Comparison of ENCODE assay signal across 18 cellular contexts in the genomic region with DNA sequence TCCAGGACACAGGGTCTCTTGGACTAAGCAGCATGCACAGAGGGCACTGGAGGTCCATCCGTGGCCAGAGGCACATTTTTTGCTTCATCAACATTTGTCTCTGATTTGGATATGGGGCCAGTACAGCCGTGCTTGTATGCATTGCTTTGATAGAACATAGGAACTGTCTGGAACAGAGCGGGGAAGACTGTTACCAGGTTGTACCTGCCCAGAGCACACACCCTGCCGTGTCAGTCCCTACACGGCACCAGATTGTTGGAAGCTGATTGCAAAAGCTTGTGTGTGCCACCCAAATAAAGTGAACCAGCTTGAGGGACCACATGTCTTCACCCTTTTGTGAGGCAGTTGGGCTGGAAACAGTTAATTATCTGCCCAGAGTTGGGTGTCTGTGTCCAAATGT. TPM values are rescaled to one million over a fixed set of nuclear protein-coding genes. Genes with fewer than 3 reads are reported as not detected.
A peak's percentile ranks its signal among the peaks of the same experiment; 100 is the strongest.
DNase-seq lines count a peak whose midpoint lies in the region; ATAC-seq and TF ChIP-seq lines count a peak whose summit lies in the region.
"Had no signal": no experiment of that assay in that cellular context is flagged by ENCODE, and none has a peak within 500 bp of the region (broad histone marks: within the 10 kb centered on the region; RNA-seq: fewer than 3 reads in every experiment).

No MANE protein-coding gene starts in this region.

- H3K4me1 ChIP-seq in naive thymus-derived CD4-positive, alpha-beta T cell (ENCODE audit: control insufficient read depth in 2 of 2, insufficient read depth in 2 of 2, low read length in 2 of 2): peaks cover 32 to 60% of the 10 kb centered on the region in 2 donors
- H3K4me1 ChIP-seq in prostate gland (replicated peaks): no peaks in the 10 kb centered on the region

- 47% methylated on average over 5 of the region's 5 CpGs for WGBS in prostate gland

- H3K4me3 ChIP-seq in naive thymus-derived CD4-positive, alpha-beta T cell (ENCODE audit: low read length): no peak overlapping the region
- H3K4me3 ChIP-seq in prostate gland: no peak overlapping the region

- H3K27ac ChIP-seq in epithelial cell of prostate (peak overlapping the region; percentile 21), prostate gland (peak overlapping the region in 1 of 2 donors; percentile 16)
- no peak overlapping the region for H3K27ac ChIP-seq in naive thymus-derived CD4-positive, alpha-beta T cell (ENCODE audit: low read depth, low read length)
- H3K27ac ChIP-seq: HL-60 had no signal

- no peaks in the 10 kb centered on the region for H3K9me3 ChIP-seq in naive thymus-derived CD4-positive, alpha-beta T cell (ENCODE audit: control insufficient read depth in 2 of 3, low read length in 3 of 3)
- no peaks in the 10 kb centered on the region for H3K9me3 ChIP-seq in prostate gland

- H3K9me3 Mint-ChIP-seq in naive thymus-derived CD4-positive, alpha-beta T cell: peaks cover 0 to 3% (median 0%) of the 10 kb centered on the region in 11 donors
- H3K9me3 Mint-ChIP-seq: activated CD4-positive, alpha-beta memory T cell treated with anti-CD3 and anti-CD28 coated beads for 36 hours; activated T-cell treated with anti-CD3 and anti-CD28 coated beads, Interleukin-2, amount 50 U/mL, for 72 hours had no signal

- no peak for TF ChIP-seq POLR2A in prostate gland (IDR thresholded peaks at IDR 0.05)

- intact Hi-C loops in left ventricle myocardium superior (cut with micrococcal nuclease): no loop called here
- intact Hi-C loops in Right ventricle myocardium inferior (cut with DNase I): no loop called here
- intact Hi-C loops in naive thymus-derived CD4-positive, alpha-beta T cell (cut with micrococcal nuclease): loop anchor here in 1 of 2 donors (2.0 kb wide), 1 partner anchor 14 kb away; no protein-coding TSS in a partner anchor
- intact Hi-C loops in prostate gland (cut with DNase I): loop anchor here (10.0 kb wide), 1 partner anchor 180 kb away; a partner anchor contains a TSS

- peaks cover 12 to 47% (median 29%) of the 10 kb centered on the region in 3 experiments for H3K36me3 ChIP-seq in naive thymus-derived CD4-positive, alpha-beta T cell (ENCODE audit: control insufficient read depth in 2 of 3, insufficient read depth in 3 of 3, low read length in 3 of 3)
- peaks cover 0 to 5% of the 10 kb centered on the region in 2 donors for H3K36me3 ChIP-seq in prostate gland

- H3K36me3 Mint-ChIP-seq in naive thymus-derived CD4-positive, alpha-beta T cell: peaks cover 8 to 40% (median 36%) of the 10 kb centered on the region in 5 donors

- peak; percentile 17 for ATAC-seq in left ventricle myocardium superior
- no peak for ATAC-seq in Right ventricle myocardium inferior
- ATAC-seq in naive thymus-derived CD4-positive, alpha-beta T cell: peak; percentile 1
- ATAC-seq in GM19395 (IDR thresholded peaks at IDR 0.05; ENCODE audit: unreplicated experiment): no peak
- ATAC-seq in GM21529 (IDR thresholded peaks at IDR 0.05; ENCODE audit: unreplicated experiment): no peak
- ATAC-seq: Panc1 had no signal

- peaks cover 41 to 93% (median 91%) of the 10 kb centered on the region in 7 donors for H3K4me1 Mint-ChIP-seq in naive thymus-derived CD4-positive, alpha-beta T cell

- H3K27me3 ChIP-seq in naive thymus-derived CD4-positive, alpha-beta T cell (ENCODE audit: control insufficient read depth in 2 of 2, insufficient read depth in 2 of 2, low read length in 2 of 2): no peaks in the 10 kb centered on the region
- no peaks in the 10 kb centered on the region for H3K27me3 ChIP-seq in prostate gland (replicated peaks; ENCODE audit: insufficient read depth)

- no peak for DNase-seq in left ventricle myocardium superior
- no peak for DNase-seq in Right ventricle myocardium inferior (ENCODE audit: missing footprints)
- no peak for DNase-seq in epithelial cell of prostate (ENCODE audit: low read depth, low spot score)
- no peak for DNase-seq in naive thymus-derived CD4-positive, alpha-beta T cell
- no peak for DNase-seq in RKO (ENCODE audit: low spot score)
- no peak for DNase-seq in prostate gland (ENCODE audit: low spot score)
- DNase-seq: activated CD4-positive, alpha-beta memory T cell treated with anti-CD3 and anti-CD28 coated beads for 36 hours; activated T-cell treated with anti-CD3 and anti-CD28 coated beads, Interleukin-2, amount 50 U/mL, for 72 hours; amniotic stem cell; KG1; mesendoderm; NCI-H1092 treated with DMSO at 0.1 percent for 48 hours; NCI-H82; nucleus accumbens had no signal

- H3K4me3 Mint-ChIP-seq in naive thymus-derived CD4-positive, alpha-beta T cell: peak overlapping the region in 7 of 10 donors; percentile 33 to 81 (median 65)
- H3K4me3 Mint-ChIP-seq: activated CD4-positive, alpha-beta memory T cell treated with anti-CD3 and anti-CD28 coated beads for 36 hours had no signal

- CTCF ChIA-PET in naive thymus-derived CD4-positive, alpha-beta T cell (lab: Charles Lee): interaction anchor here (1.2 to 1.5 kb wide), 2 partner anchors 9 to 505 kb away, joined by 4 to 5 read pairs; no protein-coding TSS in a partner anchor

- TF ChIP-seq CTCF in prostate gland (IDR thresholded peaks at IDR 0.05): no peak

- H3K27me3 Mint-ChIP-seq in naive thymus-derived CD4-positive, alpha-beta T cell: no peaks in the 10 kb centered on the region
- H3K27me3 Mint-ChIP-seq: activated CD4-positive, alpha-beta memory T cell treated with anti-CD3 and anti-CD28 coated beads for 36 hours had no signal

- POLR2A ChIA-PET in naive thymus-derived CD4-positive, alpha-beta T cell (lab: Charles Lee): interaction anchor here (0.7 to 0.9 kb wide), 2 partner anchors 11 to 24 kb away, joined by 3 read pairs; no protein-coding TSS in a partner anchor

- H3K27ac Mint-ChIP-seq in naive thymus-derived CD4-positive, alpha-beta T cell: peak overlapping the region in 6 of 9 donors; percentile 40 to 87 (median 78)
- H3K27ac Mint-ChIP-seq: activated CD4-positive, alpha-beta memory T cell treated with anti-CD3 and anti-CD28 coated beads for 36 hours had no signal

RNA-seq across cellular contexts. Expression of a gene that starts 21.0 kb away (rescaled TPM):
- 17.7 TPM for total RNA-seq in left ventricle myocardium superior
- 18.9 TPM for total RNA-seq in Right ventricle myocardium inferior
- total RNA-seq in naive thymus-derived CD4-positive, alpha-beta T cell: 100 to 1,000 TPM in 4 of 5 experiments, 10 to 100 TPM in 1; 21.0 to 142 (median 132) TPM
- 10 to 100 TPM; 68.7 to 84.7 TPM for polyA plus RNA-seq in naive thymus-derived CD4-positive, alpha-beta T cell
- 10 to 100 TPM; 47.7 to 55.4 TPM for total RNA-seq in prostate gland

Comparison
In these comparisons a context has a peak if more than half of its experiments do, and no peak if none do; other contexts are left out.
1. ATAC-seq: peak in left ventricle myocardium superior (single experiment) and naive thymus-derived CD4-positive, alpha-beta T cell (single experiment); none in Right ventricle myocardium inferior (single experiment), GM19395 (single experiment) and GM21529 (single experiment).